ENCODE assay signal across 12 cellular contexts in genomic region chr17:73286863-73287296, GRCh38. TPM values are rescaled to one million over a fixed set of nuclear protein-coding genes. Genes with fewer than 3 reads are reported as not detected.
DNase-seq lines count a peak whose midpoint lies in the region; TF ChIP-seq lines count a peak whose summit lies in the region.
"Had no signal": no experiment of that assay in that cellular context is flagged by ENCODE, and none has a peak within 500 bp of the region (broad histone marks: within the 10 kb centered on the region; RNA-seq: fewer than 3 reads in every experiment).

No MANE protein-coding gene starts in this region.

- no peak for DNase-seq in adipocyte (ENCODE audit: low read depth)
- peak; percentile 89 for DNase-seq in fibroblast of gingiva (ENCODE audit: low read depth)
- DNase-seq in prostate gland (ENCODE audit: low spot score): peak; percentile 89
- no peak for DNase-seq in activated naive CD4-positive, alpha-beta T cell treated with anti-CD3 and anti-CD28 coated beads, Interleukin-2, amount 50 U/mL, for 16 hours
- DNase-seq in stimulated activated naive CD4-positive, alpha-beta T cell treated with Interleukin-2 at 50 U/mL for 16 hours (lab: John Stamatoyannopoulos, UW): no peak
- DNase-seq in cerebellar cortex (ENCODE audit: low spot score): no peak
- DNase-seq in KBM-7: no peak
- DNase-seq: amniotic stem cell; CD8-positive, alpha-beta T cell; stimulated activated CD4-positive, alpha-beta T cell treated with anti-CD3 and anti-CD28 coated beads, Interleukin-12 subunit alpha, Interleukin-12 subunit beta, amount 100 ng/mL, for 4 hours had no signal

- POLR2A ChIA-PET in HEK293 (lab: Yijun Ruan, JAX): no interaction called here

- in situ Hi-C loops in KBM-7 (cut with MboI; ENCODE audit: low pct_unique_long_range_greater_than_20kb, low sequenced_read_pairs): no loop called here

- H3K4me1 ChIP-seq in HEK293 (ENCODE audit: control insufficient read depth, insufficient read depth, low read length): peaks cover 10% of the 10 kb centered on the region
- H3K4me1 ChIP-seq in adipocyte (ENCODE audit: control insufficient read depth, insufficient read depth, low read length): peaks cover 70% of the 10 kb centered on the region
- H3K4me1 ChIP-seq in prostate gland (replicated peaks): peaks cover 56% of the 10 kb centered on the region

- intact Hi-C loops in prostate gland (cut with DNase I): no loop called here

- no peak for TF ChIP-seq CTCF in HEK293 (tag by site-specific recombination; IDR thresholded peaks at IDR 0.05)
- TF ChIP-seq CTCF in prostate gland (IDR thresholded peaks at IDR 0.05): no peak

- WGBS in prostate gland: 26% methylated on average over 8 of the region's 8 CpGs

- TF ChIP-seq POLR2A in prostate gland (IDR thresholded peaks at IDR 0.05): no peak

- no peak overlapping the region for H3K27ac ChIP-seq in HEK293 (ENCODE audit: extremely low read depth, low read depth, low read length)
- H3K27ac ChIP-seq in prostate gland: peak overlapping the region; percentile 82 to 86

- H3K9ac ChIP-seq in adipocyte (ENCODE audit: low read length): peak overlapping the region; percentile 5

- H3K9me3 ChIP-seq in HEK293 (ENCODE audit: control insufficient read depth, insufficient read depth, low read depth, low read length) (no peaks in the 10 kb centered on the region), adipocyte (ENCODE audit: control insufficient read depth, low read length) (no peaks in the 10 kb centered on the region), prostate gland (no peaks in the 10 kb centered on the region)

- H3K4me3 ChIP-seq in HEK293 (ENCODE audit: low read depth, low read length) (no peak overlapping the region), adipocyte (ENCODE audit: low read length) (no peak overlapping the region), prostate gland (no peak overlapping the region)

- CTCF ChIA-PET in HEK293 (lab: Yijun Ruan, JAX): no interaction called here

- H3K27me3 ChIP-seq in adipocyte (replicated peaks; ENCODE audit: control insufficient read depth, insufficient read depth, low read length) (no peaks in the 10 kb centered on the region), prostate gland (replicated peaks; ENCODE audit: insufficient read depth) (no peaks in the 10 kb centered on the region)

- H3K36me3 ChIP-seq in HEK293 (ENCODE audit: control insufficient read depth in 2 of 2, insufficient read depth in 1 of 2, low read length in 2 of 2) (peaks cover 0 to 23% of the 10 kb centered on the region in 2 experiments; a peak in 1 of 3 replicates), adipocyte (ENCODE audit: control insufficient read depth, insufficient read depth, low read length, severe bottlenecking) (peaks cover 44% of the 10 kb centered on the region), prostate gland (no peaks in the 10 kb centered on the region)

TF ChIP-seq in HEK293, 187 proteins besides CTCF, POLR2A, EP300 and RAD21:
- TF ChIP-seq ZNF600 (tag by site-specific recombination; IDR thresholded peaks at IDR 0.05) (peak; percentile 67), ZBTB17 (tag by site-specific recombination; IDR thresholded peaks at IDR 0.05) (peak; percentile 55), ZSCAN16 (tag by site-specific recombination; IDR thresholded peaks at IDR 0.05) (no peak), OSR2 (tag by site-specific recombination; IDR thresholded peaks at IDR 0.05) (peak; percentile 40; the same call in 1 of the 2 replicates), KLF1 (tag by site-specific recombination; IDR thresholded peaks at IDR 0.05) (no peak), ZNF501 (tag by site-specific recombination; IDR thresholded peaks at IDR 0.05) (no peak), ZFHX2 (tag by site-specific recombination; conservative IDR thresholded peaks at IDR 0.05) (peak; percentile 41; the same call in 1 of the 2 replicates), AEBP2 (tag by site-specific recombination; IDR thresholded peaks at IDR 0.05; ENCODE audit: borderline replicate concordance) (no peak)

RNA-seq across cellular contexts. Expression of gene CDC42EP4, which starts 24.9 kb away (rescaled TPM):
- 100 to 1,000 TPM; 119 to 186 TPM for total RNA-seq in prostate gland

RNA-seq across cellular contexts. Expression of gene CPSF4L, which starts 25.2 kb away (rescaled TPM):
- total RNA-seq in prostate gland: not detected
- total RNA-seq: activated CD8-positive, alpha-beta memory T cell treated with anti-CD3 and anti-CD28 coated beads for 36 hours; CD8-positive, alpha-beta T cell had no signal

Comparison
In these comparisons a context has a peak if more than half of its experiments do, and no peak if none do; other contexts are left out.
1. DNase-seq: peak in fibroblast of gingiva (single experiment) and prostate gland (single experiment); none in adipocyte (single experiment), activated naive CD4-positive, alpha-beta T cell treated with anti-CD3 and anti-CD28 coated beads, Interleukin-2, amount 50 U/mL, for 16 hours (single experiment), stimulated activated naive CD4-positive, alpha-beta T cell treated with Interleukin-2 at 50 U/mL for 16 hours (single experiment), cerebellar cortex (single experiment) and KBM-7 (single experiment).